In the genomic region with DNA sequence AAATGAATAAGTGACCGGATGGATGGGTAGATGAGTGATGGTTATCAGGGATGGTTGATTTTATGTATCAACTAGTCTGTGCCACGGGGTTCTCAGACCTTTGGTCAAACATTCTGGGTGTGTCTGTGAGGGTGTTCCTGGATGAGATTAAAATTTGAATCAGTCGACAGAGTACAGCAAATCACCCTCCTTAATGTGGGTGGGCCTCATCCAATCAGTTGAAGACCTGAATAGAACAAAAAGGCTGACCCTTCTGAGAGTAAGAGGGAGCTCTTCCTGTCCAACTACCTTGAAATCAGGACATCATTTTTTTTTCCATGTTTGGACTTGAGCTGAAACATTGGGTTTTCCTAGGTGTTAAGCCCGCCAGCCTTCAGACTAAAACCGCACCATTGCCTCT, we compare ENCODE assay signal across 1 cellular context.
TF ChIP-seq lines count a peak whose summit lies in the region.

No MANE protein-coding gene starts in this region.

TF ChIP-seq in GM12878, 131 proteins besides CTCF, POLR2A, EP300 and RAD21:
- TF ChIP-seq, protein P1, sequence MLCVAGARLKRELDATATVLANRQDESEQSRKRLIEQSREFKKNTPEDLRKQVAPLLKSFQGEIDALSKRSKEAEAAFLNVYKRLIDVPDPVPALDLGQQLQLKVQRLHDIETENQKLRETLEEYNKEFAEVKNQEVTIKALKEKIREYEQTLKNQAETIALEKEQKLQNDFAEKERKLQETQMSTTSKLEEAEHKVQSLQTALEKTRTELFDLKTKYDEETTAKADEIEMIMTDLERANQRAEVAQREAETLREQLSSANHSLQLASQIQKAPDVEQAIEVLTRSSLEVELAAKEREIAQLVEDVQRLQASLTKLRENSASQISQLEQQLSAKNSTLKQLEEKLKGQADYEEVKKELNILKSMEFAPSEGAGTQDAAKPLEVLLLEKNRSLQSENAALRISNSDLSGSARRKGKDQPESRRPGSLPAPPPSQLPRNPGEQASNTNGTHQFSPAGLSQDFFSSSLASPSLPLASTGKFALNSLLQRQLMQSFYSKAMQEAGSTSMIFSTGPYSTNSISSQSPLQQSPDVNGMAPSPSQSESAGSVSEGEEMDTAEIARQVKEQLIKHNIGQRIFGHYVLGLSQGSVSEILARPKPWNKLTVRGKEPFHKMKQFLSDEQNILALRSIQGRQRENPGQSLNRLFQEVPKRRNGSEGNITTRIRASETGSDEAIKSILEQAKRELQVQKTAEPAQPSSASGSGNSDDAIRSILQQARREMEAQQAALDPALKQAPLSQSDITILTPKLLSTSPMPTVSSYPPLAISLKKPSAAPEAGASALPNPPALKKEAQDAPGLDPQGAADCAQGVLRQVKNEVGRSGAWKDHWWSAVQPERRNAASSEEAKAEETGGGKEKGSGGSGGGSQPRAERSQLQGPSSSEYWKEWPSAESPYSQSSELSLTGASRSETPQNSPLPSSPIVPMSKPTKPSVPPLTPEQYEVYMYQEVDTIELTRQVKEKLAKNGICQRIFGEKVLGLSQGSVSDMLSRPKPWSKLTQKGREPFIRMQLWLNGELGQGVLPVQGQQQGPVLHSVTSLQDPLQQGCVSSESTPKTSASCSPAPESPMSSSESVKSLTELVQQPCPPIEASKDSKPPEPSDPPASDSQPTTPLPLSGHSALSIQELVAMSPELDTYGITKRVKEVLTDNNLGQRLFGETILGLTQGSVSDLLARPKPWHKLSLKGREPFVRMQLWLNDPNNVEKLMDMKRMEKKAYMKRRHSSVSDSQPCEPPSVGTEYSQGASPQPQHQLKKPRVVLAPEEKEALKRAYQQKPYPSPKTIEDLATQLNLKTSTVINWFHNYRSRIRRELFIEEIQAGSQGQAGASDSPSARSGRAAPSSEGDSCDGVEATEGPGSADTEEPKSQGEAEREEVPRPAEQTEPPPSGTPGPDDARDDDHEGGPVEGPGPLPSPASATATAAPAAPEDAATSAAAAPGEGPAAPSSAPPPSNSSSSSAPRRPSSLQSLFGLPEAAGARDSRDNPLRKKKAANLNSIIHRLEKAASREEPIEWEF (IDR thresholded peaks at IDR 0.05; ENCODE audit: insufficient replicate concordance, low read depth, low read length): no peak
- no peak for TF ChIP-seq BACH1 (IDR thresholded peaks at IDR 0.05; ENCODE audit: borderline replicate concordance)
- TF ChIP-seq TCF12 (IDR thresholded peaks at IDR 0.05; ENCODE audit: low read depth, low read length): no peak
- TF ChIP-seq ESRRA (IDR thresholded peaks at IDR 0.05; ENCODE audit: low read length): no peak
- no peak for TF ChIP-seq MEF2B (IDR thresholded peaks at IDR 0.05; ENCODE audit: partially characterized antibody, poor library complexity, severe bottlenecking)
- no peak for TF ChIP-seq LARP7 (IDR thresholded peaks at IDR 0.05)
- TF ChIP-seq, protein P2, sequence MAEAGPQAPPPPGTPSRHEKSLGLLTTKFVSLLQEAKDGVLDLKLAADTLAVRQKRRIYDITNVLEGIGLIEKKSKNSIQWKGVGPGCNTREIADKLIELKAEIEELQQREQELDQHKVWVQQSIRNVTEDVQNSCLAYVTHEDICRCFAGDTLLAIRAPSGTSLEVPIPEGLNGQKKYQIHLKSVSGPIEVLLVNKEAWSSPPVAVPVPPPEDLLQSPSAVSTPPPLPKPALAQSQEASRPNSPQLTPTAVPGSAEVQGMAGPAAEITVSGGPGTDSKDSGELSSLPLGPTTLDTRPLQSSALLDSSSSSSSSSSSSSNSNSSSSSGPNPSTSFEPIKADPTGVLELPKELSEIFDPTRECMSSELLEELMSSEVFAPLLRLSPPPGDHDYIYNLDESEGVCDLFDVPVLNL (IDR thresholded peaks at IDR 0.05; ENCODE audit: low read depth, low read length): no peak
- no peak for TF ChIP-seq CBFB (IDR thresholded peaks at IDR 0.05; ENCODE audit: low read depth)
- no peak for TF ChIP-seq PML (IDR thresholded peaks at IDR 0.05; ENCODE audit: low read length)
- TF ChIP-seq, protein P3, sequence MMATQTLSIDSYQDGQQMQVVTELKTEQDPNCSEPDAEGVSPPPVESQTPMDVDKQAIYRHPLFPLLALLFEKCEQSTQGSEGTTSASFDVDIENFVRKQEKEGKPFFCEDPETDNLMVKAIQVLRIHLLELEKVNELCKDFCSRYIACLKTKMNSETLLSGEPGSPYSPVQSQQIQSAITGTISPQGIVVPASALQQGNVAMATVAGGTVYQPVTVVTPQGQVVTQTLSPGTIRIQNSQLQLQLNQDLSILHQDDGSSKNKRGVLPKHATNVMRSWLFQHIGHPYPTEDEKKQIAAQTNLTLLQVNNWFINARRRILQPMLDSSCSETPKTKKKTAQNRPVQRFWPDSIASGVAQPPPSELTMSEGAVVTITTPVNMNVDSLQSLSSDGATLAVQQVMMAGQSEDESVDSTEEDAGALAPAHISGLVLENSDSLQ (IDR thresholded peaks at IDR 0.05): no peak
- TF ChIP-seq, protein P4, sequence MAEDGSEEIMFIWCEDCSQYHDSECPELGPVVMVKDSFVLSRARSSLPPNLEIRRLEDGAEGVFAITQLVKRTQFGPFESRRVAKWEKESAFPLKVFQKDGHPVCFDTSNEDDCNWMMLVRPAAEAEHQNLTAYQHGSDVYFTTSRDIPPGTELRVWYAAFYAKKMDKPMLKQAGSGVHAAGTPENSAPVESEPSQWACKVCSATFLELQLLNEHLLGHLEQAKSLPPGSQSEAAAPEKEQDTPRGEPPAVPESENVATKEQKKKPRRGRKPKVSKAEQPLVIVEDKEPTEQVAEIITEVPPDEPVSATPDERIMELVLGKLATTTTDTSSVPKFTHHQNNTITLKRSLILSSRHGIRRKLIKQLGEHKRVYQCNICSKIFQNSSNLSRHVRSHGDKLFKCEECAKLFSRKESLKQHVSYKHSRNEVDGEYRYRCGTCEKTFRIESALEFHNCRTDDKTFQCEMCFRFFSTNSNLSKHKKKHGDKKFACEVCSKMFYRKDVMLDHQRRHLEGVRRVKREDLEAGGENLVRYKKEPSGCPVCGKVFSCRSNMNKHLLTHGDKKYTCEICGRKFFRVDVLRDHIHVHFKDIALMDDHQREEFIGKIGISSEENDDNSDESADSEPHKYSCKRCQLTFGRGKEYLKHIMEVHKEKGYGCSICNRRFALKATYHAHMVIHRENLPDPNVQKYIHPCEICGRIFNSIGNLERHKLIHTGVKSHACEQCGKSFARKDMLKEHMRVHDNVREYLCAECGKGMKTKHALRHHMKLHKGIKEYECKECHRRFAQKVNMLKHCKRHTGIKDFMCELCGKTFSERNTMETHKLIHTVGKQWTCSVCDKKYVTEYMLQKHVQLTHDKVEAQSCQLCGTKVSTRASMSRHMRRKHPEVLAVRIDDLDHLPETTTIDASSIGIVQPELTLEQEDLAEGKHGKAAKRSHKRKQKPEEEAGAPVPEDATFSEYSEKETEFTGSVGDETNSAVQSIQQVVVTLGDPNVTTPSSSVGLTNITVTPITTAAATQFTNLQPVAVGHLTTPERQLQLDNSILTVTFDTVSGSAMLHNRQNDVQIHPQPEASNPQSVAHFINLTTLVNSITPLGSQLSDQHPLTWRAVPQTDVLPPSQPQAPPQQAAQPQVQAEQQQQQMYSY (CRISPR knock-in tag; IDR thresholded peaks at IDR 0.05): no peak
- no peak for TF ChIP-seq NR2C2 (IDR thresholded peaks at IDR 0.05; ENCODE audit: borderline replicate concordance, control insufficient read depth, insufficient read length, low read depth)
- TF ChIP-seq RBBP5 (conservative IDR thresholded peaks at IDR 0.05): no peak
- TF ChIP-seq CHD1 (IDR thresholded peaks at IDR 0.05; ENCODE audit: low read depth, low read length): no peak
- no peak for TF ChIP-seq SIX5 (IDR thresholded peaks at IDR 0.05; ENCODE audit: low read depth, low read length, severe bottlenecking)
- TF ChIP-seq MXI1 (IDR thresholded peaks at IDR 0.05; ENCODE audit: low read depth, low read length): no peak
- no peak for TF ChIP-seq HDAC2 (IDR thresholded peaks at IDR 0.05)
- no peak for TF ChIP-seq PAX8 (IDR thresholded peaks at IDR 0.05)
- TF ChIP-seq NR2C1 (IDR thresholded peaks at IDR 0.05): no peak
